In genomic region chr13:46797468-46798237, GRCh38 we compare ENCODE assay signal across 8 cellular contexts. TPM values are rescaled to one million over a fixed set of nuclear protein-coding genes. Genes with fewer than 3 reads are reported as not detected.
A peak's percentile ranks its signal among the peaks of the same experiment; 100 is the strongest.
DNase-seq lines count a peak whose midpoint lies in the region; ATAC-seq, FAIRE-seq and TF ChIP-seq lines count a peak whose summit lies in the region.

No MANE protein-coding gene starts in this region.

- intact Hi-C loops in PC-9 (cut with micrococcal nuclease; ENCODE audit: unreplicated experiment) = loop anchor here (10.0 kb wide), 1 partner anchor 243 kb away; the partner anchor contains the start of gene LRCH1

- H3K27me3 Mint-ChIP-seq in endodermal cell (ENCODE audit: insufficient read depth) (no peaks in the 10 kb centered on the region), neural progenitor cell (ENCODE audit: insufficient read depth, low read depth) (no peaks in the 10 kb centered on the region)

- H3K27ac ChIP-seq in PC-9 (no peak overlapping the region), endodermal cell (ENCODE audit: low read depth, low read length) (peak overlapping the region; percentile 3), neural progenitor cell (no peak overlapping the region)

- no peak for ATAC-seq in activated CD4-positive, CD25-positive, alpha-beta regulatory T cell treated with anti-CD3 and anti-CD28 coated beads, Interleukin-2, amount 50 U/mL, for 24 hours

- H3K4me1 ChIP-seq in PC-9 (replicated peaks; ENCODE audit: insufficient read depth) (peaks cover 11% of the 10 kb centered on the region; the same call in 1 of the 2 replicates), endodermal cell (ENCODE audit: control insufficient read depth, insufficient read depth, low read length) (peaks cover 3% of the 10 kb centered on the region), neural progenitor cell (peaks cover 30% of the 10 kb centered on the region)

- no peaks in the 10 kb centered on the region for H3K9me3 ChIP-seq in PC-9 (ENCODE audit: insufficient read depth, low read depth)
- H3K9me3 ChIP-seq in endodermal cell (ENCODE audit: control insufficient read depth, low read length) = no peaks in the 10 kb centered on the region
- H3K9me3 ChIP-seq in neural progenitor cell (ENCODE audit: low read depth) = no peaks in the 10 kb centered on the region

- H3K9me3 Mint-ChIP-seq in endodermal cell = no peaks in the 10 kb centered on the region
- no peaks in the 10 kb centered on the region for H3K9me3 Mint-ChIP-seq in neural progenitor cell

- H3K4me2 ChIP-seq in PC-9 = peak overlapping the region; percentile 79
- peak overlapping the region; percentile 81 for H3K4me2 ChIP-seq in neural progenitor cell

- H3K79me2 ChIP-seq in PC-9 (ENCODE audit: low read depth) (peaks cover 11% of the 10 kb centered on the region; the same call in 1 of the 2 replicates), neural progenitor cell (ENCODE audit: low read depth) (peaks cover 37% of the 10 kb centered on the region)

- H3K27ac Mint-ChIP-seq in endodermal cell (peak overlapping the region; percentile 95), neural progenitor cell (peak overlapping the region; percentile 99)

- H3K36me3 Mint-ChIP-seq in endodermal cell (ENCODE audit: low read depth) = no peaks in the 10 kb centered on the region
- peaks cover 4% of the 10 kb centered on the region for H3K36me3 Mint-ChIP-seq in neural progenitor cell

- no peak for FAIRE-seq in HTR-8/SVneo (lab: Jason Lieb, UNC)

- peaks cover 10% of the 10 kb centered on the region for H3K4me1 Mint-ChIP-seq in endodermal cell
- H3K4me1 Mint-ChIP-seq in neural progenitor cell = peaks cover 36% of the 10 kb centered on the region

- H2AFZ ChIP-seq in PC-9 = peak overlapping the region; percentile 100
- peak overlapping the region; percentile 73 for H2AFZ ChIP-seq in neural progenitor cell (replicated peaks)

- no peaks in the 10 kb centered on the region for H4K20me1 ChIP-seq in PC-9 (ENCODE audit: insufficient read depth)
- peaks cover 14% of the 10 kb centered on the region for H4K20me1 ChIP-seq in neural progenitor cell (ENCODE audit: low read depth)

- TSS peak; percentile 87 for BruUV-seq in PC-9 (replicated peaks; lab: Mats Ljungman, UMichigan)

- H3F3A ChIP-seq in PC-9 (ENCODE audit: insufficient read depth, low read depth) (peaks cover 8% of the 10 kb centered on the region; the same call in 1 of the 2 replicates), neural progenitor cell (ENCODE audit: low read depth) (peaks cover 30% of the 10 kb centered on the region)

- no peak for TF ChIP-seq CTCF in PC-9 (conservative IDR thresholded peaks at IDR 0.05)
- no peak for TF ChIP-seq CTCF in endodermal cell (conservative IDR thresholded peaks at IDR 0.05)
- TF ChIP-seq CTCF in neural progenitor cell (IDR thresholded peaks at IDR 0.05) = no peak

- H3K9me2 ChIP-seq in PC-9 (ENCODE audit: insufficient read depth) = no peaks in the 10 kb centered on the region

- DNase-seq in GF-D8 (lab: John Stamatoyannopoulos, UW) (peak; percentile 84), PC-9 (no peak), endodermal cell (no peak), neural progenitor cell (ENCODE audit: low spot score) (peak; percentile 6), HTR-8/SVneo (ENCODE audit: insufficient read length, low spot score) (no peak), iPS-NIHi7 (ENCODE audit: extremely low spot score) (no peak), NCI-H2196 (lab: John Stamatoyannopoulos, UW; ENCODE audit: unreplicated experiment) (no peak)

- H3K36me3 ChIP-seq in PC-9 (ENCODE audit: low read depth) (no peaks in the 10 kb centered on the region), endodermal cell (ENCODE audit: control insufficient read depth, insufficient read depth, low read length) (no peaks in the 10 kb centered on the region), neural progenitor cell (no peaks in the 10 kb centered on the region)

- peak overlapping the region; percentile 88 for H3K4me3 Mint-ChIP-seq in endodermal cell
- peak overlapping the region; percentile 97 for H3K4me3 Mint-ChIP-seq in neural progenitor cell

- H3K4me3 ChIP-seq in PC-9 = peak overlapping the region; percentile 92
- H3K4me3 ChIP-seq in endodermal cell (ENCODE audit: low read length) = peak overlapping the region; percentile 87
- no peak overlapping the region for H3K4me3 ChIP-seq in neural progenitor cell

- peak overlapping the region; percentile 27 for H3K9ac ChIP-seq in endodermal cell (ENCODE audit: extremely low read depth, low read length, poor library complexity, severe bottlenecking)
- H3K9ac ChIP-seq in neural progenitor cell = no peak overlapping the region

- POLR2A ChIA-PET in PC-9 (lab: Charles Lee; ENCODE audit: unreplicated experiment) = no interaction called here

- H3K27me3 ChIP-seq in PC-9 (ENCODE audit: insufficient read depth, low read depth) (no peaks in the 10 kb centered on the region), endodermal cell (ENCODE audit: control insufficient read depth, insufficient read depth, low read length, poor library complexity, severe bottlenecking) (no peaks in the 10 kb centered on the region), neural progenitor cell (no peaks in the 10 kb centered on the region)

- 73 to 78% methylated on average over 8 to 11 of the region's 11 CpGs for WGBS in endodermal cell (ENCODE audit: insufficient coverage in 1 of 2, insufficient read length in 1 of 2), 2 experiments

- CTCF ChIA-PET in PC-9 (lab: Charles Lee) = no interaction called here

RNA-seq across cellular contexts. Expression of gene ESD, which starts 0.7 kb away (rescaled TPM):
- total RNA-seq in PC-9 (2021) (48.7 and 58.5 TPM in 2 replicates), endodermal cell (10 to 100 TPM; 55.5 to 67.7 TPM), neural progenitor cell (ENCODE audit: low replicate concordance) (135 and 191 TPM in 2 replicates)
- polyA plus RNA-seq in endodermal cell (2013, experiment 1 of 2) = 173 TPM
- 161 TPM for polyA plus RNA-seq in endodermal cell (2013, experiment 2 of 2)

Comparison
In these comparisons a context has a peak if more than half of its experiments do, and no peak if none do; other contexts are left out.
1. DNase-seq: peak in GF-D8 (single experiment) and neural progenitor cell (single experiment); none in PC-9 (0 of 2), endodermal cell (single experiment), HTR-8/SVneo (single experiment), iPS-NIHi7 (single experiment) and NCI-H2196 (single experiment).